ENCODE assay signal across 11 cellular contexts in genomic region chr7:130993671-130994365, GRCh38.
DNase-seq lines count a peak whose midpoint lies in the region; ATAC-seq and TF ChIP-seq lines count a peak whose summit lies in the region.
"Had no signal": no experiment of that assay in that cellular context is flagged by ENCODE, and none has a peak within 500 bp of the region (broad histone marks: within the 10 kb centered on the region; RNA-seq: fewer than 3 reads in every experiment).

No MANE protein-coding gene starts in this region.

- H3K9ac ChIP-seq in mammary epithelial cell (ENCODE audit: insufficient read depth, low read length) = peak overlapping the region; percentile 77

- H3K4me2 ChIP-seq in mammary epithelial cell (ENCODE audit: insufficient read depth, low read depth, low read length) = peak overlapping the region; percentile 49

- no peak for DNase-seq in right cardiac atrium
- no peak for DNase-seq in Right ventricle myocardium superior
- no peak for DNase-seq in mammary epithelial cell
- DNase-seq in naive thymus-derived CD8-positive, alpha-beta T cell = no peak
- DNase-seq in NCI-H446 treated with DMSO at 0.1 percent for 48 hours (lab: John Stamatoyannopoulos, UW) = no peak
- no peak for DNase-seq in NCI-H2171 treated with DMSO at 0.1 percent for 48 hours (lab: John Stamatoyannopoulos, UW)
- no peak for DNase-seq in NCI-H1417 treated with DMSO at 0.1 percent for 48 hours (lab: John Stamatoyannopoulos, UW)
- no peak for DNase-seq in NCI-H146 (lab: John Stamatoyannopoulos, UW)
- DNase-seq: HFFc6, NCI-H69, T1000 had no signal

- H2AFZ ChIP-seq in mammary epithelial cell (ENCODE audit: low read depth, low read length) = peak overlapping the region; percentile 35

- H3K79me2 ChIP-seq in mammary epithelial cell (ENCODE audit: insufficient read depth, low read length) = peaks cover 19% of the 10 kb centered on the region

- POLR2A ChIA-PET in naive thymus-derived CD8-positive, alpha-beta T cell (lab: Charles Lee) = no interaction called here

- H3K4me1 Mint-ChIP-seq in naive thymus-derived CD8-positive, alpha-beta T cell = peaks cover 43 to 92% (median 83%) of the 10 kb centered on the region in 4 donors

- H3K27ac ChIP-seq in right cardiac atrium (ENCODE audit: low read length) (peak overlapping the region; percentile 85), mammary epithelial cell (ENCODE audit: insufficient read depth, low read depth, low read length) (peak overlapping the region; percentile 97)

- H3K4me1 ChIP-seq in right cardiac atrium (ENCODE audit: control insufficient read depth, insufficient read depth, low read length) (peaks cover 24% of the 10 kb centered on the region), mammary epithelial cell (ENCODE audit: insufficient read depth, low read length) (peaks cover 48% of the 10 kb centered on the region)

- H3K27me3 Mint-ChIP-seq in naive thymus-derived CD8-positive, alpha-beta T cell = no peaks in the 10 kb centered on the region

- ATAC-seq in right cardiac atrium (peak in 1 of 2 donors; percentile 8), Right ventricle myocardium superior (ENCODE audit: poor library complexity) (no peak)
- ATAC-seq in naive thymus-derived CD8-positive, alpha-beta T cell = no peak

- H4K20me1 ChIP-seq in mammary epithelial cell (ENCODE audit: insufficient read depth, low read length) = no peaks in the 10 kb centered on the region

- CTCF ChIA-PET in mammary epithelial cell (lab: Charles Lee; ENCODE audit: low non-redundant PET) = interaction anchor here (0.9 kb wide), 1 partner anchor 337 kb away, joined by 3 read pairs; no protein-coding TSS in a partner anchor

- intact Hi-C loops in right cardiac atrium (cut with DNase I) = no loop called here
- intact Hi-C loops in Right ventricle myocardium superior (cut with DNase I) = no loop called here
- intact Hi-C loops in mammary epithelial cell (cut with micrococcal nuclease) = no loop called here

- H3K36me3 ChIP-seq in mammary epithelial cell (ENCODE audit: insufficient read depth, low read length) = no peaks in the 10 kb centered on the region

- no peaks in the 10 kb centered on the region for H3K27me3 ChIP-seq in right cardiac atrium (ENCODE audit: control insufficient read depth, insufficient read depth)
- no peaks in the 10 kb centered on the region for H3K27me3 ChIP-seq in mammary epithelial cell (ENCODE audit: insufficient read depth, low read length)

- in situ Hi-C loops in mammary epithelial cell (cut with MboI; ENCODE audit: low sequenced_read_pairs in 2 of 2) = no loop called here

- no TSS peak for BruUV-seq in mammary epithelial cell (replicated peaks; lab: Mats Ljungman, UMichigan)

- H3K4me3 ChIP-seq in right cardiac atrium (ENCODE audit: low read length) = no peak overlapping the region
- H3K4me3 ChIP-seq in mammary epithelial cell (replicated peaks in 1 of 3; ENCODE audit: insufficient read depth in 1 of 3, low read depth in 2 of 3, low read length in 3 of 3) = no peak overlapping the region

- H3K27ac Mint-ChIP-seq in naive thymus-derived CD8-positive, alpha-beta T cell = peak overlapping the region; percentile 58 to 93 (median 84)
- H3K27ac Mint-ChIP-seq: HFFc6 had no signal

- peaks cover 0 to 39% (median 2%) of the 10 kb centered on the region in 3 donors for H3K36me3 Mint-ChIP-seq in naive thymus-derived CD8-positive, alpha-beta T cell

- peak overlapping the region in 4 of 10 donors; percentile 19 to 45 (median 23) for H3K4me3 Mint-ChIP-seq in naive thymus-derived CD8-positive, alpha-beta T cell
- H3K4me3 Mint-ChIP-seq: HFFc6 had no signal

- no peak for TF ChIP-seq CTCF in mammary epithelial cell (conservative IDR thresholded peaks at IDR 0.05 in 1 of 2, IDR thresholded peaks at IDR 0.05 in 1 of 2; ENCODE audit: extremely low read depth in 1 of 2, insufficient read depth in 1 of 2, low read depth in 1 of 2, low read length in 2 of 2)

- WGBS in right cardiac atrium = 87% methylated on average over 11 of the region's 11 CpGs
- 67% methylated on average over 9 of the region's 11 CpGs for WGBS in mammary epithelial cell (ENCODE audit: low coverage, missing lambda C conversion rate)

- H3K9me3 ChIP-seq in right cardiac atrium (ENCODE audit: control insufficient read depth, low read length) (no peaks in the 10 kb centered on the region), mammary epithelial cell (replicated peaks; ENCODE audit: insufficient read depth, low read length) (no peaks in the 10 kb centered on the region)

- dilution Hi-C loops in mammary epithelial cell (cut with HindIII; ENCODE audit: low sequenced_read_pairs) = no loop called here

- no peaks in the 10 kb centered on the region for H3K9me3 Mint-ChIP-seq in naive thymus-derived CD8-positive, alpha-beta T cell
- H3K9me3 Mint-ChIP-seq: HFFc6 had no signal
